ENCODE assay signal across 11 cellular contexts in genomic region chr9:130327781-130328348, GRCh38.
DNase-seq lines count a peak whose midpoint lies in the region; ATAC-seq and TF ChIP-seq lines count a peak whose summit lies in the region.
"Had no signal": no experiment of that assay in that cellular context is flagged by ENCODE, and none has a peak within 500 bp of the region (broad histone marks: within the 10 kb centered on the region; RNA-seq: fewer than 3 reads in every experiment).

No MANE protein-coding gene starts in this region.

- TF ChIP-seq CTCF in esophagus squamous epithelium (IDR thresholded peaks at IDR 0.05) (no peak), upper lobe of right lung (IDR thresholded peaks at IDR 0.05) (no peak)

- H3K4me3 ChIP-seq in NT2/D1 (ENCODE audit: insufficient read length, low read depth) (no peak overlapping the region), esophagus squamous epithelium (peak overlapping the region in 2 of 4 donors; percentile 7 to 45), mesodermal cell (ENCODE audit: extremely low read depth, insufficient read depth, low read length, poor library complexity, severe bottlenecking) (no peak overlapping the region), upper lobe of right lung (no peak overlapping the region)
- H3K4me3 ChIP-seq: ascending aorta had no signal

- no peak for TF ChIP-seq POLR2A in esophagus squamous epithelium (IDR thresholded peaks at IDR 0.05)

- H3K9me3 ChIP-seq in NT2/D1 (ENCODE audit: insufficient read depth, low read length) (no peaks in the 10 kb centered on the region), esophagus squamous epithelium (no peaks in the 10 kb centered on the region), mesodermal cell (ENCODE audit: control insufficient read depth, low read length) (no peaks in the 10 kb centered on the region), upper lobe of right lung (no peaks in the 10 kb centered on the region)
- H3K9me3 ChIP-seq: ascending aorta had no signal

- 44 to 56% methylated on average over 3 to 4 of the region's 19 CpGs for WGBS in esophagus squamous epithelium, 2 donors
- 75 to 83% methylated on average over 7 to 13 of the region's 19 CpGs for WGBS in mesodermal cell (ENCODE audit: insufficient coverage in 2 of 2), 2 experiments

- intact Hi-C loops in esophagus squamous epithelium (cut with DNase I) = no loop called here
- intact Hi-C loops in upper lobe of right lung (cut with DNase I) = no loop called here

- peak overlapping the region; percentile 26 for H3K9ac ChIP-seq in NT2/D1 (ENCODE audit: insufficient read length, low read depth)

- H3K27me3 ChIP-seq in NT2/D1 (ENCODE audit: insufficient read depth, insufficient read length) (no peaks in the 10 kb centered on the region), esophagus squamous epithelium (peaks cover 0 to 89% (median 3%) of the 10 kb centered on the region in 4 donors), upper lobe of right lung (peaks cover 37% of the 10 kb centered on the region)

- DNase-seq in NT2/D1 (ENCODE audit: low read depth, low spot score) (no peak), esophagus squamous epithelium (lab: John Stamatoyannopoulos, UW) (no peak), upper lobe of right lung (peak; percentile 65), SHP77 treated with DMSO at 0.1 percent for 48 hours (lab: John Stamatoyannopoulos, UW) (no peak)
- DNase-seq in activated CD8-positive, alpha-beta memory T cell treated with anti-CD3 and anti-CD28 coated beads for 24 hours = no peak
- DNase-seq in stimulated activated CD4-positive, alpha-beta T cell treated with anti-CD3 and anti-CD28 coated beads, Interleukin-2, amount 100 ng/mL, for 24 hours = no peak
- DNase-seq: Kasumi-1, NCI-H510A had no signal

- H3K4me1 ChIP-seq in NT2/D1 (ENCODE audit: insufficient read depth, insufficient read length) = peaks cover 9% of the 10 kb centered on the region
- peaks cover 9 to 51% (median 12%) of the 10 kb centered on the region in 3 donors for H3K4me1 ChIP-seq in esophagus squamous epithelium
- H3K4me1 ChIP-seq in mesodermal cell (ENCODE audit: control insufficient read depth, insufficient read depth, low read length, poor library complexity, severe bottlenecking) = peaks cover 24% of the 10 kb centered on the region
- no peaks in the 10 kb centered on the region for H3K4me1 ChIP-seq in upper lobe of right lung
- H3K4me1 ChIP-seq: ascending aorta had no signal

- H3K27ac ChIP-seq in esophagus squamous epithelium = peak overlapping the region; percentile 73 to 97 (median 90)
- peak overlapping the region; percentile 33 for H3K27ac ChIP-seq in mesodermal cell (ENCODE audit: low read depth, low read length, severe bottlenecking)
- H3K27ac ChIP-seq in upper lobe of right lung = no peak overlapping the region
- H3K27ac ChIP-seq: ascending aorta had no signal

- ATAC-seq in upper lobe of right lung (no peak), GM21381 (IDR thresholded peaks at IDR 0.05; ENCODE audit: unreplicated experiment) (no peak)

- no peaks in the 10 kb centered on the region for H3K36me3 ChIP-seq in NT2/D1 (ENCODE audit: insufficient read depth, insufficient read length, low read length)
- no peaks in the 10 kb centered on the region for H3K36me3 ChIP-seq in esophagus squamous epithelium
- no peaks in the 10 kb centered on the region for H3K36me3 ChIP-seq in mesodermal cell (ENCODE audit: control insufficient read depth, insufficient read depth, low read length)
- H3K36me3 ChIP-seq in upper lobe of right lung = no peaks in the 10 kb centered on the region
- H3K36me3 ChIP-seq: ascending aorta had no signal
